Comparison of ENCODE assay signal across 27 cellular contexts in the genomic region with DNA sequence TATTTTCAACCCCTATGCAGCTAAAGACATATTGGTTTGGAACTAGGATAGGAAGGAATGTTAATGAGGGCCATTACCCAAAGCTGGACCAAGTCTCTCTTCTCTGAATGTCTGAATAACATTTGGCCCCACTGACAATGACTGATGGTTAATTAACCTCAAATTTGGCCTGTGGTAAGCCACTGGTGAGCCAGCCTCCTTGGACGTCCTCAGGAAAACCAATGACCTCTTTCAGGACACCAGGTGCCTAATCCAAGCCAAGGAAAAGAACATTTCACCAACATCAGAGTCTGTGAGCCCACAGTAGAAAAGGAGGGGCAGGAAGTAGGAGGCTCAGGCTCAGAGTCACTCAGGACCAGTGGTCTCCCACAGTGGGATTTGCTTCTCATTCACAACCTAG.
"Had no signal": no experiment of that assay in that cellular context is flagged by ENCODE, and none has a peak within 500 bp of the region (broad histone marks: within the 10 kb centered on the region; RNA-seq: fewer than 3 reads in every experiment).

No MANE protein-coding gene starts in this region.

- H3K4me1 Mint-ChIP-seq: activated CD4-positive, alpha-beta T cell treated with anti-CD3 and anti-CD28 coated beads for 36 hours; activated naive CD8-positive, alpha-beta T cell treated with anti-CD3 and anti-CD28 coated beads for 36 hours; activated T-helper 17 cell treated with anti-CD3 and anti-CD28 coated beads, Interleukin-2, amount 50 U/mL, for 72 hours; WTC11 had no signal

- H3K36me3 ChIP-seq: prostate gland had no signal

- H3K27ac Mint-ChIP-seq: activated CD4-positive, alpha-beta T cell treated with anti-CD3 and anti-CD28 coated beads for 36 hours; activated naive CD8-positive, alpha-beta T cell treated with anti-CD3 and anti-CD28 coated beads for 36 hours; activated T-helper 17 cell treated with anti-CD3 and anti-CD28 coated beads, Interleukin-2, amount 50 U/mL, for 72 hours; effector memory CD8-positive, alpha-beta T cell; nephron progenitor cell; WTC11 had no signal

- H3K4me3 Mint-ChIP-seq: activated CD4-positive, alpha-beta T cell treated with anti-CD3 and anti-CD28 coated beads for 36 hours; activated naive CD8-positive, alpha-beta T cell treated with anti-CD3 and anti-CD28 coated beads for 36 hours; activated T-helper 17 cell treated with anti-CD3 and anti-CD28 coated beads, Interleukin-2, amount 50 U/mL, for 72 hours; effector memory CD8-positive, alpha-beta T cell; nephron progenitor cell; WTC11 had no signal

- H3K9me3 Mint-ChIP-seq: activated naive CD8-positive, alpha-beta T cell treated with anti-CD3 and anti-CD28 coated beads for 36 hours; effector memory CD8-positive, alpha-beta T cell; nephron progenitor cell; WTC11 had no signal

- H3K27me3 ChIP-seq: tibial artery had no signal

- ATAC-seq: activated CD4-positive, alpha-beta T cell treated with anti-CD3 and anti-CD28 coated beads for 36 hours; activated T-helper 17 cell treated with anti-CD3 and anti-CD28 coated beads, Interleukin-2, amount 50 U/mL, for 72 hours; effector memory CD8-positive, alpha-beta T cell; left lobe of liver; right cardiac atrium; stimulated activated naive CD8-positive, alpha-beta T cell treated with anti-CD3 and anti-CD28 coated beads, Interleukin-15, Interleukin-2, amounts not matched to agents 100 U/mL and 50 U/mL, for 24 hours; WTC11 had no signal

- FAIRE-seq: keratinocyte, TTC549, urothelium cell line had no signal

- DNase-seq: activated CD4-positive, alpha-beta T cell treated with anti-CD3 and anti-CD28 coated beads for 36 hours; activated CD4-positive, alpha-beta T cell treated with anti-CD3 and anti-CD28 coated beads, Interleukin-2, amount 50 U/mL, for 48 hours; activated naive CD4-positive, alpha-beta T cell; activated naive CD8-positive, alpha-beta T cell treated with anti-CD3 and anti-CD28 coated beads for 36 hours; activated T-cell treated with anti-CD3 and anti-CD28 coated beads, Interleukin-2, amount 50 U/mL, for 1 hour; amygdala; dermis blood vessel endothelial cell; effector memory CD8-positive, alpha-beta T cell; foreskin fibroblast; glutamatergic neuron; midbrain; nephron progenitor cell; nucleus accumbens; right cardiac atrium; stimulated activated naive CD8-positive, alpha-beta T cell treated with anti-CD3 and anti-CD28 coated beads, Interleukin-15, Interleukin-2, amounts not matched to agents 100 U/mL and 50 U/mL, for 24 hours; substantia nigra; tibial artery had no signal

- H3K36me3 Mint-ChIP-seq: activated naive CD8-positive, alpha-beta T cell treated with anti-CD3 and anti-CD28 coated beads for 36 hours; WTC11 had no signal

- H3K9me3 ChIP-seq: prostate gland, tibial artery had no signal

- H3K4me3 ChIP-seq: lung, prostate gland, skin epidermis, tibial artery had no signal

- H3K27ac ChIP-seq: epithelial cell of prostate, prostate gland, tibial artery had no signal

- H3K4me1 ChIP-seq: prostate gland, tibial artery had no signal
